Comparison of ENCODE assay signal across 33 cellular contexts in genomic region chr5:57025961-57026360, GRCh38.
"Had no signal": no experiment of that assay in that cellular context is flagged by ENCODE, and none has a peak within 500 bp of the region (broad histone marks: within the 10 kb centered on the region; RNA-seq: fewer than 3 reads in every experiment).

No MANE protein-coding gene starts in this region.

- H3K4me1 ChIP-seq: adrenal gland, ascending aorta, body of pancreas, breast epithelium had no signal

- DNase-seq: activated effector memory CD4-positive, alpha-beta T cell treated with anti-CD3 and anti-CD28 coated beads, Interleukin-2, amount 50 U/mL, for 16 hours; activated effector memory CD4-positive, alpha-beta T cell treated with Interleukin-2 at 50 U/mL for 16 hours; activated gamma-delta T cell; activated gamma-delta T cell treated with Interleukin-2 at 50 U/mL for 16 hours; activated naive CD4-positive, alpha-beta T cell; activated naive CD4-positive, alpha-beta T cell treated with anti-CD3 and anti-CD28 coated beads for 36 hours; activated naive CD4-positive, alpha-beta T cell treated with anti-CD3 and anti-CD28 coated beads, Interleukin-2, amount 10 ng/mL, durations not matched to agents 7 days and 5 days; activated naive CD4-positive, alpha-beta T cell treated with anti-CD3 and anti-CD28 coated beads, Interleukin-2, amount 50 U/mL, for 16 hours; activated naive CD4-positive, alpha-beta T cell treated with Interleukin-2 at 50 U/mL for 16 hours; activated naive CD8-positive, alpha-beta T cell treated with anti-CD3 and anti-CD28 coated beads for 36 hours; activated naive CD8-positive, alpha-beta T cell treated with anti-CD3 and anti-CD28 coated beads, Interleukin-2, amount 10 ng/mL, durations not matched to agents 7 days and 5 days; activated naive CD8-positive, alpha-beta T cell treated with anti-CD3 and anti-CD28 coated beads, Interleukin-2, amount 50 U/mL, for 24 hours; activated T-cell treated with anti-CD3 and anti-CD28 coated beads, Interleukin-2, amount 50 U/mL, for 1 hour; activated T-cell treated with anti-CD3 and anti-CD28 coated beads, Interleukin-2, amount 50 U/mL, for 24 hours; activated T-cell treated with anti-CD3 and anti-CD28 coated beads, Interleukin-2, amount 50 U/mL, for 4 hours; activated T-cell treated with anti-CD3 and anti-CD28 coated beads, Interleukin-2, amount 50 U/mL, for 72 hours; adrenal gland; amniotic stem cell; amygdala; anterior cingulate cortex; aorta; body of pancreas; brain microvascular endothelial cell; caudate nucleus; central memory CD4-positive, alpha-beta T cell; cerebellar nuclear complex had no signal

- H3K27me3 ChIP-seq: adrenal gland, ascending aorta, body of pancreas, brain microvascular endothelial cell, breast epithelium had no signal

- ATAC-seq: activated naive CD4-positive, alpha-beta T cell treated with anti-CD3 and anti-CD28 coated beads, Interleukin-2, amount 50 U/mL, for 72 hours; activated naive CD8-positive, alpha-beta T cell treated with anti-CD3 and anti-CD28 coated beads, Interleukin-2, amount 50 U/mL, for 24 hours; activated T-cell treated with anti-CD3 and anti-CD28 coated beads, Interleukin-2, amount 50 U/mL, for 4 hours; activated T-cell treated with anti-CD3 and anti-CD28 coated beads, Interleukin-2, amount 50 U/mL, for 72 hours; activated T-helper 17 cell treated with anti-CD3 and anti-CD28 coated beads, Interleukin-2, amount 50 U/mL, for 72 hours; body of pancreas had no signal

- H3K9me3 ChIP-seq: adrenal gland, ascending aorta, body of pancreas had no signal

- H3K36me3 ChIP-seq: adrenal gland, ascending aorta, brain microvascular endothelial cell, breast epithelium, cardiac muscle cell had no signal

- H3K27ac ChIP-seq: adrenal gland, ascending aorta, body of pancreas, brain microvascular endothelial cell, breast epithelium, cardiac muscle cell had no signal

- H3K4me3 ChIP-seq: adrenal gland, ascending aorta, body of pancreas, breast epithelium, cardiac muscle cell had no signal

- FAIRE-seq: astrocyte, bronchial epithelial cell had no signal
